In genomic region chr5:114449836-114450515, GRCh38 we compare ENCODE assay signal across 8 cellular contexts.
DNase-seq lines count a peak whose midpoint lies in the region; ATAC-seq and FAIRE-seq lines count a peak whose summit lies in the region.

No MANE protein-coding gene starts in this region.

- DNase-seq in COR-L47 (lab: John Stamatoyannopoulos, UW) (peak; percentile 61), NCI-H446 treated with DMSO at 0.1 percent for 48 hours (lab: John Stamatoyannopoulos, UW) (peak; percentile 81), fibroblast of the conjunctiva (ENCODE audit: low read depth) (peak; percentile 27), nucleus accumbens (lab: John Stamatoyannopoulos, UW) (peak in 54 of 56 donors; percentile 1 to 85 (median 59)), urothelium cell line (ENCODE audit: low spot score) (peak; percentile 75)
- DNase-seq in activated CD8-positive, alpha-beta memory T cell treated with anti-CD3 and anti-CD28 coated beads, Interleukin-2, amount 50 U/mL, for 24 hours (ENCODE audit: extremely low read depth): peak; percentile 1

- peak; percentile 100 for ATAC-seq in GM19025 (IDR thresholded peaks at IDR 0.05; ENCODE audit: low read depth, unreplicated experiment)
- peak; percentile 98 for ATAC-seq in HG03095 (IDR thresholded peaks at IDR 0.05; ENCODE audit: unreplicated experiment)

- peak; percentile 91 for FAIRE-seq in urothelium cell line (lab: Jason Lieb, UNC)

Comparison
In these comparisons a context has a peak if more than half of its experiments do, and no peak if none do; other contexts are left out.
1. Peak in every context shown above with its lines: DNase-seq and ATAC-seq.
2. DNase-seq: peak in every context shown above with its lines; median percentile 81 in NCI-H446 treated with DMSO at 0.1 percent for 48 hours; 75 in urothelium cell line; 61 in COR-L47; 59 in nucleus accumbens; 27 in fibroblast of the conjunctiva; 1 in activated CD8-positive, alpha-beta memory T cell treated with anti-CD3 and anti-CD28 coated beads, Interleukin-2, amount 50 U/mL, for 24 hours.